16 cellular contexts compared by ENCODE assay signal in genomic region chr4:161990721-161991120, GRCh38.
DNase-seq lines count a peak whose midpoint lies in the region; ATAC-seq and TF ChIP-seq lines count a peak whose summit lies in the region.
"Had no signal": no experiment of that assay in that cellular context is flagged by ENCODE, and none has a peak within 500 bp of the region (broad histone marks: within the 10 kb centered on the region; RNA-seq: fewer than 3 reads in every experiment).

No MANE protein-coding gene starts in this region.

- no peaks in the 10 kb centered on the region for H3K4me1 Mint-ChIP-seq in MCF 10A (ENCODE audit: insufficient read depth, unreplicated experiment)
- H3K4me1 Mint-ChIP-seq: B cell had no signal

- no peak overlapping the region for H3K27ac Mint-ChIP-seq in MCF 10A (ENCODE audit: low read depth, unreplicated experiment)
- H3K27ac Mint-ChIP-seq: B cell; CD8-positive, alpha-beta T cell; H9 had no signal

- no TSS peak for BruUV-seq in MCF 10A (replicated peaks; lab: Mats Ljungman, UMichigan)

- H3K4me3 ChIP-seq in breast epithelium = no peak overlapping the region
- H3K4me3 ChIP-seq in epithelial cell of esophagus (ENCODE audit: low read length) = no peak overlapping the region
- H3K4me3 ChIP-seq: BLaER1 treated with 17β-estradiol and CSF1 and Interleukin-3, amounts not matched to agents 10 nM and 100 nM had no signal

- TF ChIP-seq POLR2A in breast epithelium (IDR thresholded peaks at IDR 0.05) = no peak

- intact Hi-C loops in MCF 10A (cut with micrococcal nuclease) (no loop called here), breast epithelium (cut with DNase I; ENCODE audit: low total_unique reads) (no loop called here), posterior cingulate gyrus (cut with DNase I) (no loop called here)

- no peaks in the 10 kb centered on the region for H3K9me3 Mint-ChIP-seq in MCF 10A (ENCODE audit: unreplicated experiment)

- DNase-seq in MCF 10A (ENCODE audit: unreplicated experiment) = peak; percentile 7
- DNase-seq in breast epithelium (ENCODE audit: low spot score in 2 of 2) = no peak
- DNase-seq in RWPE1 (ENCODE audit: low spot score) = peak; percentile 43
- DNase-seq in epithelial cell of esophagus (ENCODE audit: low read depth) = peak; percentile 80
- no peak for DNase-seq in posterior cingulate gyrus
- no peak for DNase-seq in EL
- DNase-seq: Calu3; CD8-positive, alpha-beta T cell; DMS 273 treated with DMSO at 0.1 percent for 48 hours; DMS53; DND-41; GOT3; H9 had no signal

- no peak overlapping the region for H3K4me3 Mint-ChIP-seq in MCF 10A (ENCODE audit: unreplicated experiment)
- H3K4me3 Mint-ChIP-seq: B cell; CD8-positive, alpha-beta T cell; H9 had no signal

- peaks cover 0 to 5% of the 10 kb centered on the region in 2 donors for H3K9me3 ChIP-seq in breast epithelium
- H3K9me3 ChIP-seq: BLaER1 treated with 17β-estradiol and CSF1 and Interleukin-3, amounts not matched to agents 10 nM and 100 nM had no signal

- H3K36me3 Mint-ChIP-seq in MCF 10A (ENCODE audit: insufficient read depth, unreplicated experiment) = no peaks in the 10 kb centered on the region
- H3K36me3 Mint-ChIP-seq: CD8-positive, alpha-beta T cell had no signal

- ATAC-seq in GM19397 (IDR thresholded peaks at IDR 0.05; ENCODE audit: unreplicated experiment) = no peak
- ATAC-seq: CD8-positive, alpha-beta T cell had no signal

- TF ChIP-seq CTCF in MCF 10A (IDR thresholded peaks at IDR 0.05; ENCODE audit: unreplicated experiment) (no peak), breast epithelium (IDR thresholded peaks at IDR 0.05) (no peak), RWPE1 (conservative IDR thresholded peaks at IDR 0.05; ENCODE audit: low read depth) (no peak), epithelial cell of esophagus (IDR thresholded peaks at IDR 0.05; ENCODE audit: insufficient read depth, low read depth, low read length, missing control alignments) (no peak)

- POLR2A ChIA-PET in MCF 10A (lab: Yijun Ruan, JAX) (interaction anchor here (0.6 to 0.7 kb wide), 2 partner anchors 89 to 104 kb away, joined by 3 read pairs; no protein-coding TSS in a partner anchor), RWPE1 (lab: Yijun Ruan, JAX; ENCODE audit: low non-redundant PET) (no interaction called here)

- no peaks in the 10 kb centered on the region for H3K27me3 ChIP-seq in breast epithelium
- H3K27me3 ChIP-seq: BLaER1 treated with 17β-estradiol and CSF1 and Interleukin-3, amounts not matched to agents 10 nM and 100 nM had no signal

- H3K36me3 ChIP-seq in breast epithelium = no peaks in the 10 kb centered on the region
- H3K36me3 ChIP-seq: BLaER1 treated with 17β-estradiol and CSF1 and Interleukin-3, amounts not matched to agents 10 nM and 100 nM had no signal

- H3K27me3 Mint-ChIP-seq in MCF 10A (ENCODE audit: insufficient read depth, unreplicated experiment) = no peaks in the 10 kb centered on the region
- H3K27me3 Mint-ChIP-seq: B cell had no signal

- CTCF ChIA-PET in MCF 10A (lab: Yijun Ruan, JAX) = interaction anchor here (0.8 to 1.1 kb wide), 2 partner anchors 26 to 403 kb away, joined by 3 to 4 read pairs; no protein-coding TSS in a partner anchor
- CTCF ChIA-PET in RWPE1 (lab: Yijun Ruan, JAX) = no interaction called here

- no peaks in the 10 kb centered on the region for H3K4me1 ChIP-seq in breast epithelium
- H3K4me1 ChIP-seq: BLaER1 treated with 17β-estradiol and CSF1 and Interleukin-3, amounts not matched to agents 10 nM and 100 nM had no signal

- H3K27ac ChIP-seq in breast epithelium = no peak overlapping the region
- no peak overlapping the region for H3K27ac ChIP-seq in RWPE1
- H3K27ac ChIP-seq: BLaER1 treated with 17β-estradiol and CSF1 and Interleukin-3, amounts not matched to agents 10 nM and 100 nM had no signal

Comparison
In these comparisons a context has a peak if more than half of its experiments do, and no peak if none do; other contexts are left out.
1. DNase-seq: peak in MCF 10A (single experiment), RWPE1 (single experiment) and epithelial cell of esophagus (single experiment); none in breast epithelium (0 of 2), posterior cingulate gyrus (0 of 10) and EL (single experiment).